ENCODE assay signal across 20 cellular contexts in genomic region chr12:59093090-59093489, GRCh38.
"Had no signal": no experiment of that assay in that cellular context is flagged by ENCODE, and none has a peak within 500 bp of the region (broad histone marks: within the 10 kb centered on the region; RNA-seq: fewer than 3 reads in every experiment).

No MANE protein-coding gene starts in this region.

- H3K36me3 ChIP-seq: left ventricle myocardium inferior, tibial nerve, uterus had no signal

- H3K27ac Mint-ChIP-seq: activated CD4-positive, alpha-beta memory T cell treated with anti-CD3 and anti-CD28 coated beads for 36 hours; activated CD4-positive, alpha-beta T cell treated with anti-CD3 and anti-CD28 coated beads for 36 hours; activated naive CD8-positive, alpha-beta T cell treated with anti-CD3 and anti-CD28 coated beads for 36 hours; progenitor cell of endocrine pancreas; T-helper 2 cell treated with Interferon-gamma antibody and Interleukin-4, amounts not matched to agents 5 μg/mL and 100 μg/mL, for 36 hours had no signal

- H3K4me1 ChIP-seq: body of pancreas, left ventricle myocardium inferior, tibial nerve, uterus had no signal

- H3K27me3 Mint-ChIP-seq: activated CD4-positive, alpha-beta memory T cell treated with anti-CD3 and anti-CD28 coated beads for 36 hours; progenitor cell of endocrine pancreas had no signal

- H3K4me3 Mint-ChIP-seq: activated CD4-positive, alpha-beta memory T cell treated with anti-CD3 and anti-CD28 coated beads for 36 hours; activated CD4-positive, alpha-beta T cell treated with anti-CD3 and anti-CD28 coated beads for 36 hours; activated naive CD8-positive, alpha-beta T cell treated with anti-CD3 and anti-CD28 coated beads for 36 hours; T-helper 2 cell treated with Interferon-gamma antibody and Interleukin-4, amounts not matched to agents 5 μg/mL and 100 μg/mL, for 36 hours had no signal

- H3K27me3 ChIP-seq: body of pancreas, tibial nerve, uterus had no signal

- H3K4me1 Mint-ChIP-seq: activated CD4-positive, alpha-beta T cell treated with anti-CD3 and anti-CD28 coated beads for 36 hours; activated naive CD8-positive, alpha-beta T cell treated with anti-CD3 and anti-CD28 coated beads for 36 hours had no signal

- H3K9me3 ChIP-seq: body of pancreas, left ventricle myocardium inferior, tibial nerve, uterus had no signal

- H3K27ac ChIP-seq: body of pancreas, coronary artery, left ventricle myocardium inferior, tibial nerve, uterus had no signal

- H3K4me3 ChIP-seq: body of pancreas, coronary artery, left ventricle myocardium inferior, tibial nerve, uterus had no signal

- DNase-seq: activated CD4-positive, alpha-beta memory T cell treated with anti-CD3 and anti-CD28 coated beads for 36 hours; activated CD4-positive, alpha-beta T cell treated with anti-CD3 and anti-CD28 coated beads for 36 hours; activated naive CD4-positive, alpha-beta T cell; activated naive CD8-positive, alpha-beta T cell treated with anti-CD3 and anti-CD28 coated beads for 36 hours; activated T-cell treated with anti-CD3 and anti-CD28 coated beads for 4 hours; body of pancreas; central memory CD4-positive, alpha-beta T cell; head of caudate nucleus; left ventricle myocardium inferior; occipital lobe; stimulated activated CD4-positive, alpha-beta T cell treated with anti-CD3 and anti-CD28 coated beads, Interleukin-2, amount 100 ng/mL, for 24 hours; stimulated activated naive CD4-positive, alpha-beta T cell treated with Interleukin-2 at 50 U/mL for 16 hours; substantia nigra; SW 1271; uterus had no signal

- ATAC-seq: activated CD4-positive, alpha-beta T cell treated with anti-CD3 and anti-CD28 coated beads for 36 hours; body of pancreas; esophagus mucosa had no signal

- H3K36me3 Mint-ChIP-seq: activated CD4-positive, alpha-beta memory T cell treated with anti-CD3 and anti-CD28 coated beads for 36 hours; activated naive CD8-positive, alpha-beta T cell treated with anti-CD3 and anti-CD28 coated beads for 36 hours had no signal

- H3K9me3 Mint-ChIP-seq: activated CD4-positive, alpha-beta memory T cell treated with anti-CD3 and anti-CD28 coated beads for 36 hours; activated naive CD8-positive, alpha-beta T cell treated with anti-CD3 and anti-CD28 coated beads for 36 hours; T-helper 2 cell treated with Interferon-gamma antibody and Interleukin-4, amounts not matched to agents 5 μg/mL and 100 μg/mL, for 36 hours had no signal
